1 cellular context compared by ENCODE assay signal in genomic region chr17:19867654-19868395, GRCh38.
TF ChIP-seq lines count a peak whose summit lies in the region.

Gene ULK2, minus strand, starts transcription at chr17:19867936. Its CDS starts 519 bp downstream, at chr17:19867417.

TF ChIP-seq in H1, 55 proteins besides CTCF, POLR2A, EP300 and RAD21 (continued from another document):
- TF ChIP-seq ATF2 (IDR thresholded peaks at IDR 0.05; ENCODE audit: low read length) (0 out of 2 replicates have a peak, but pooled peaks have one; percentile 33), ASH2L (IDR thresholded peaks at IDR 0.05; ENCODE audit: low read length) (no peak), POU5F1 (IDR thresholded peaks at IDR 0.05; ENCODE audit: low read depth, low read length) (no peak), CTBP2 (IDR thresholded peaks at IDR 0.05; ENCODE audit: borderline replicate concordance, insufficient read depth, insufficient read length, low read length) (no peak), CHD2 (IDR thresholded peaks at IDR 0.05; ENCODE audit: low read length) (peak; percentile 89), TCF12 (IDR thresholded peaks at IDR 0.05; ENCODE audit: low read depth, low read length) (peak; percentile 52; the same call in 1 of the 2 replicates), SIN3A (conservative IDR thresholded peaks at IDR 0.05 in 1 of 2, IDR thresholded peaks at IDR 0.05 in 1 of 2; ENCODE audit: low read depth in 1 of 2, low read length in 2 of 2) (peak in 1 of 2 experiments; percentile 41; a peak in 2 of 4 replicates), SRF (IDR thresholded peaks at IDR 0.05; ENCODE audit: low read depth, low read length) (peak; percentile 14; the same call in 1 of the 2 replicates), CREB1 (IDR thresholded peaks at IDR 0.05) (peak; percentile 53; the same call in 1 of the 2 replicates), BCL11A (IDR thresholded peaks at IDR 0.05; ENCODE audit: low read depth in 2 of 2, low read length in 2 of 2) (no peak), HDAC2 (IDR thresholded peaks at IDR 0.05; ENCODE audit: borderline replicate concordance in 1 of 2, low read depth in 2 of 2, low read length in 2 of 2) (peak in 1 of 2 experiments; percentile 99; a peak in 3 of 4 replicates), SP2 (IDR thresholded peaks at IDR 0.05; ENCODE audit: low read length) (no peak), ZNF274 (IDR thresholded peaks at IDR 0.05; ENCODE audit: borderline replicate concordance, extremely low read depth, low read length) (no peak), HDAC6 (IDR thresholded peaks at IDR 0.05; ENCODE audit: low read depth, low read length) (no peak), SIRT6 (IDR thresholded peaks at IDR 0.05; ENCODE audit: low read length) (no peak), RNF2 (IDR thresholded peaks at IDR 0.05; ENCODE audit: borderline replicate concordance, low read depth, low read length, missing control alignments, poor library complexity, severe bottlenecking) (no peak), CBX8 (IDR thresholded peaks at IDR 0.05; ENCODE audit: borderline replicate concordance, low read depth, low read length) (no peak), SAP30 (IDR thresholded peaks at IDR 0.05; ENCODE audit: insufficient read depth, insufficient replicate concordance, low read length) (no peak), NRF1 (IDR thresholded peaks at IDR 0.05; ENCODE audit: low read depth, low read length) (no peak), CEBPB (IDR thresholded peaks at IDR 0.05; ENCODE audit: low read depth, low read length) (no peak), SP1 (IDR thresholded peaks at IDR 0.05; ENCODE audit: low read depth, low read length) (no peak), SIX5 (IDR thresholded peaks at IDR 0.05; ENCODE audit: low read depth, low read length) (no peak), TAF7 (optimal IDR thresholded peaks at IDR 0.05; ENCODE audit: borderline replicate concordance, low read depth, low read length) (peak; percentile 89), TBP (IDR thresholded peaks at IDR 0.05; ENCODE audit: low read depth, low read length) (peak; percentile 86), GABPA (IDR thresholded peaks at IDR 0.05; ENCODE audit: borderline replicate concordance, insufficient read depth, low read length) (0 out of 2 replicates have a peak, but pooled peaks have one; percentile 38), CBX5 (IDR thresholded peaks at IDR 0.05; ENCODE audit: low read depth, low read length) (no peak), RFX5 (IDR thresholded peaks at IDR 0.05; ENCODE audit: borderline replicate concordance, low read depth, low read length) (no peak), JUND (IDR thresholded peaks at IDR 0.05; ENCODE audit: low read length) (no peak), KDM4A (IDR thresholded peaks at IDR 0.05; ENCODE audit: low read depth, low read length, severe bottlenecking) (no peak), CHD7 (IDR thresholded peaks at IDR 0.05; ENCODE audit: insufficient replicate concordance, low read length) (no peak), BACH1 (IDR thresholded peaks at IDR 0.05; ENCODE audit: low read length) (peak; percentile 94), PHF8 (conservative IDR thresholded peaks at IDR 0.05; ENCODE audit: low read depth, low read length) (peak; percentile 68), TAF1 (IDR thresholded peaks at IDR 0.05; ENCODE audit: low read depth, low read length) (peak; percentile 90), TEAD4 (IDR thresholded peaks at IDR 0.05; ENCODE audit: low read depth, low read length) (no peak), USF2 (IDR thresholded peaks at IDR 0.05; ENCODE audit: low read length) (no peak), EGR1 (IDR thresholded peaks at IDR 0.05; ENCODE audit: borderline replicate concordance, low read depth, low read length) (no peak), EZH2 (IDR thresholded peaks at IDR 0.05; ENCODE audit: low read depth, low read length, severe bottlenecking) (no peak), KDM1A (IDR thresholded peaks at IDR 0.05; ENCODE audit: borderline replicate concordance, low read length) (no peak), MAFK (IDR thresholded peaks at IDR 0.05; ENCODE audit: low read depth, low read length) (no peak), RBBP5 (IDR thresholded peaks at IDR 0.05; ENCODE audit: borderline replicate concordance, low read depth, low read length) (peak; percentile 75; the same call in 1 of the 2 replicates), BRCA1 (IDR thresholded peaks at IDR 0.05; ENCODE audit: low read depth, low read length) (peak; percentile 22; the same call in 1 of the 2 replicates), SP4 (IDR thresholded peaks at IDR 0.05; ENCODE audit: low read length) (no peak), ATF3 (IDR thresholded peaks at IDR 0.05; ENCODE audit: insufficient read depth, low read depth, low read length) (no peak), YY1 (IDR thresholded peaks at IDR 0.05; ENCODE audit: low read depth, low read length) (no peak), GTF2F1 (IDR thresholded peaks at IDR 0.05; ENCODE audit: borderline replicate concordance, low read depth, low read length) (no peak), JUN (IDR thresholded peaks at IDR 0.05; ENCODE audit: low read depth, low read length) (no peak), POLR2AphosphoS5 (IDR thresholded peaks at IDR 0.05; ENCODE audit: low read depth, low read length) (peak; percentile 59), CHD1 (IDR thresholded peaks at IDR 0.05; ENCODE audit: low read depth, low read length) (no peak), NANOG (IDR thresholded peaks at IDR 0.05; ENCODE audit: insufficient read depth, low read depth, low read length, poor library complexity, severe bottlenecking) (no peak), FOSL1 (IDR thresholded peaks at IDR 0.05; ENCODE audit: insufficient read depth, low read depth, low read length) (no peak), RXRA (IDR thresholded peaks at IDR 0.05; ENCODE audit: insufficient read depth, low read depth, low read length) (no peak), SUZ12 (IDR thresholded peaks at IDR 0.05; ENCODE audit: low read length) (no peak; the same call in 1 of the 2 replicates), KDM5A (IDR thresholded peaks at IDR 0.05; ENCODE audit: low read length) (no peak), E2F6 (IDR thresholded peaks at IDR 0.05) (peak; percentile 81)
